ENCODE assay signal across 8 cellular contexts in the genomic region with DNA sequence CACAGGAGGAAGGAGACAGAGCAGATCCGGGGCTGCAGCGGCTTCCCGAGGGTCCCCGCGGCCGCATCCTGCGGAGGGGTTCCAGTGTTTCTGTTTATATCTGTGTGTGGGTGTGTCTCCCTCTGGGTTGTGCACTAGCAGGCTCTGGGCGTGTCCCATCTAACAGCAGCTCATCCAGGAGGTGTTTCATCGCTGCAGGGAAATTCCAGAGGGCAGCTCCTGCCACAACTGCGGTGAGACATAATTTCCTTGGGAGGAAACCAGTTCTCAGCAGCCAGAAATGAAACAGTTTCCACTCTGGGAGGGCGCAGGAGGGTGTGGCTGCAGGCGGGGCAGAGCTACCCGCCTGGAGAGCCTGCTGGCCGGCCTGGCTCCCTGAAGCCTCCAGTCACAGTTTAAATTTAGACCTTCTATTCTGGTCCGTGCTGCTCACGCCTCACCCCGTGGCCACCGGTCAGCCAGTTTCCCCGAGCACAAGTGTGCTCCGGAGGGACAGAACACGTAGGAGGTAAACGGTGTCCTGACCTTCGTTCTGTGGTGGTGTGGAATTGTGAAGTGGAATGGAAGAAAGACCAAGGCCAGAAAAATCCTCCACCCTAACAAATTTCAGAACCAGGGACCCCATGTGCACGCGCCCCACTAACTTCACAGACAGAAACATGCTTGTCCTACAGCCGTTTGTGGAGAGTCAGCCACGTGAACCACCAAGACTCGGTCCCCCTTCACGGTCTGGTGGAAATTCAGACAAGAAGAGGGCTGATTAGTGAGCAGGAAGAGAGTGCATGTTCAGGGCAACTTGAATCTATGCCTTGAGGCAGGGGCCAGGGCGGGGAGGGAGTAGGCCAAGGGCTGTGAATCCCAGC. TPM values are rescaled to one million over a fixed set of nuclear protein-coding genes. Genes with fewer than 3 reads are reported as not detected.
DNase-seq lines count a peak whose midpoint lies in the region; ATAC-seq and TF ChIP-seq lines count a peak whose summit lies in the region.

No MANE protein-coding gene starts in this region.

- peak overlapping the region; percentile 31 for H3K4me3 ChIP-seq in MG63
- no peak overlapping the region for H3K4me3 ChIP-seq in lung

- H3K4me1 ChIP-seq in lung (ENCODE audit: control insufficient read depth in 2 of 2, insufficient read depth in 2 of 2, low read length in 2 of 2), result peaks cover 7 to 14% of the 10 kb centered on the region in 2 donors

- TF ChIP-seq CTCF in AG09319 (IDR thresholded peaks at IDR 0.05; ENCODE audit: low read depth, low read length) (no peak), GM20000 (IDR thresholded peaks at IDR 0.05; ENCODE audit: extremely low read depth, missing control alignments) (no peak), lung (IDR thresholded peaks at IDR 0.05; ENCODE audit: control extremely low read depth, extremely low read depth) (no peak)

- H3K27me3 ChIP-seq in MG63 (no peaks in the 10 kb centered on the region), lung (ENCODE audit: control insufficient read depth, insufficient read depth) (no peaks in the 10 kb centered on the region)

- peak overlapping the region; percentile 94 to 96 for H3K27ac ChIP-seq in lung (ENCODE audit: low read depth in 1 of 2, low read length in 1 of 2)

- 12% methylated on average over 30 of the region's 30 CpGs for WGBS in lung, 2 donors

- DNase-seq in AG09319 (ENCODE audit: extremely low read depth, low read depth), result peak; percentile 87
- DNase-seq in GM20000 (ENCODE audit: low spot score), result peak; percentile 73
- peak; percentile 98 for DNase-seq in MG63
- peak; percentile 44 for DNase-seq in activated CD4-positive, CD25-positive, alpha-beta regulatory T cell treated with anti-CD3 and anti-CD28 coated beads, Interleukin-2, amount 50 U/mL, for 72 hours
- DNase-seq in cerebellum (ENCODE audit: low spot score), result peak; percentile 76
- peak; percentile 82 for DNase-seq in lung (ENCODE audit: low spot score)
- peak; percentile 17 for DNase-seq in stimulated activated CD8-positive, alpha-beta memory T cell treated with anti-CD3 and anti-CD28 coated beads, Interleukin-12 subunit alpha, Interleukin-12 subunit beta, amount 100 ng/mL, for 4 hours (ENCODE audit: low read depth)

- H3K9me3 ChIP-seq in MG63 (no peaks in the 10 kb centered on the region), lung (ENCODE audit: control insufficient read depth in 2 of 2, insufficient read depth in 1 of 2, low read length in 1 of 2) (no peaks in the 10 kb centered on the region)

- peak; percentile 88 for ATAC-seq in lung (ENCODE audit: insufficient read depth, low FRiP score)
- ATAC-seq in GM18873 (IDR thresholded peaks at IDR 0.05; ENCODE audit: low FRiP score, unreplicated experiment), result no peak

- no peaks in the 10 kb centered on the region for H3K36me3 ChIP-seq in MG63
- H3K36me3 ChIP-seq in lung (ENCODE audit: control insufficient read depth in 2 of 2, insufficient read depth in 2 of 2, low read length in 2 of 2), result no peaks in the 10 kb centered on the region

RNA-seq across cellular contexts. Expression of gene TEX44, which starts 50.2 kb away (rescaled TPM):
- total RNA-seq in MG63 (2014; rRNA removed; shearing (Covaris generic); ENCODE audit: low replicate concordance), result not detected in 2 replicates
- total RNA-seq in cerebellum (not detected), lung (not detected)
- polyA plus RNA-seq in lung, result not detected

Comparison
In these comparisons a context has a peak if more than half of its experiments do, and no peak if none do; other contexts are left out.
1. DNase-seq: peak in every context shown above with its lines; median percentile 98 in MG63; 87 in AG09319; 82 in lung; 76 in cerebellum; 73 in GM20000; 44 in activated CD4-positive, CD25-positive, alpha-beta regulatory T cell treated with anti-CD3 and anti-CD28 coated beads, Interleukin-2, amount 50 U/mL, for 72 hours; 17 in stimulated activated CD8-positive, alpha-beta memory T cell treated with anti-CD3 and anti-CD28 coated beads, Interleukin-12 subunit alpha, Interleukin-12 subunit beta, amount 100 ng/mL, for 4 hours.